In the genomic region with DNA sequence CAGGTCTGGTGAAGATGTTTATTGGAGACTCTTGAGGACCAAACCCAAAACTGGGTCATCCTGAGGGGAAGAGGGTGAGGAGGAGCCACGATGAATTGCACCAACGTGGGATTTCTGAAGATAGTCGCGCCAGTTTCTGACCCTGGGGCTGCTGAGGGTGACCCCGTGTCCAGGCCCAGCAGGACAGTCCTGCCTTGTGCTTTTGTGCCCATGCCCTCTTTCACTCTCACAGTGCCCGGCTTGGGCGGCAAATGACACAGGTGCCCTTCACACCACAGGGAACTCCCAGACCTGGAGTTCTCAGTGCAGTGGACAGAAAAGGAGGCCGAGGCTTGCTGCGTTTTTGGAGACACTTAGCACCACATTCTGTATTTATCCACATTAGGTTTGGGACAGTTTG, we compare ENCODE assay signal across 22 cellular contexts. TPM values are rescaled to one million over a fixed set of nuclear protein-coding genes. Genes with fewer than 3 reads are reported as not detected.
"Had no signal": no experiment of that assay in that cellular context is flagged by ENCODE, and none has a peak within 500 bp of the region (broad histone marks: within the 10 kb centered on the region; RNA-seq: fewer than 3 reads in every experiment).

No MANE protein-coding gene starts in this region.

- H3K36me3 ChIP-seq: MG63 had no signal

- FAIRE-seq: RCC 7860 had no signal

- H3K4me3 ChIP-seq: MG63 had no signal

- H3K9me3 ChIP-seq: MG63, SK-N-SH had no signal

- DNase-seq: Karpas-422, KG1, MG63, NCI-H1092, NCI-H1105 treated with DMSO at 0.1 percent for 48 hours, NCI-H1417 treated with DMSO at 0.1 percent for 48 hours, NCI-H146, NCI-H1694 treated with DMSO at 0.1 percent for 48 hours, NCI-H1930, NCI-H2081, NCI-H2107, NCI-H226, NCI-H446, NCI-H510A, NCI-H524 treated with DMSO at 0.1 percent for 48 hours, NCI-H69, NCI-H774, RPMI8226, SHP77, SK-N-SH had no signal

- H3K4me2 ChIP-seq: SK-N-SH had no signal

- H3K9ac ChIP-seq: SK-N-SH had no signal

RNA-seq across cellular contexts. Expression of gene KIF1A, which starts 15.5 kb away (rescaled TPM):
- total RNA-seq: HT-29 had no signal

RNA-seq across cellular contexts. Expression of gene AGXT, which starts 33.1 kb away (rescaled TPM):
- polyA plus RNA-seq: SK-N-SH had no signal
